In the genomic region with DNA sequence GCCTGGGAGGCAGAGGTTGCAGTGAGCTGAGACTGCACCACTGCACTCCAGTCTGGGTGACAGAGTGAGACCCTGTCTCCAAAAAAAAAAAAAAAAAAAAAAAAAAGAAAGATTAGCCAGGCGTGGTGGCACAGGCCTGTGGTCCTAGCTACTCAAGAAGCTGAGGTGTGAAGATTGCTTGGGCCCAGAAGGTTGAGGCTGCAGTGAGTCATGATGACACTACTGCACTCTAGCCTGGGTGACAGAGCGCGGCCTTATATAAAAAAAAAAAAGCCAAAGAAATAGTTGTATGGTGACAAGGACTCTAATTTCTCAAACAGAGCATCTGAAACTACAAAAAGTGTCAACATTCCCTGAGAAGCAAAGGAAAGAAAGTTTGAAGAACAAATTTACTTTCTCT, we compare ENCODE assay signal across 11 cellular contexts.
DNase-seq lines count a peak whose midpoint lies in the region; TF ChIP-seq lines count a peak whose summit lies in the region.
"Had no signal": no experiment of that assay in that cellular context is flagged by ENCODE, and none has a peak within 500 bp of the region (broad histone marks: within the 10 kb centered on the region; RNA-seq: fewer than 3 reads in every experiment).

No MANE protein-coding gene starts in this region.

- peak; percentile 38 for DNase-seq in stimulated activated naive CD4-positive, alpha-beta T cell treated with Interleukin-2 at 50 U/mL for 16 hours (lab: John Stamatoyannopoulos, UW)
- no peak for DNase-seq in stimulated activated naive CD4-positive, alpha-beta T cell (lab: John Stamatoyannopoulos, UW)
- DNase-seq in T-helper 9 cell: peak; percentile 30
- no peak for DNase-seq in epithelial cell of prostate (ENCODE audit: low read depth, low spot score)
- no peak for DNase-seq in OCI-M2 (lab: John Stamatoyannopoulos, UW; ENCODE audit: unreplicated experiment)
- DNase-seq in GF-D8 (lab: John Stamatoyannopoulos, UW): no peak
- no peak for DNase-seq in GM13977 (ENCODE audit: low spot score)
- no peak for DNase-seq in hypothalamus (lab: John Stamatoyannopoulos, UW)
- DNase-seq: NCI-H1048 had no signal

- TF ChIP-seq CTCF in GM13977 (IDR thresholded peaks at IDR 0.05; ENCODE audit: extremely low read depth, insufficient read depth, missing control alignments): no peak

- in situ Hi-C loops in GM13977 (cut with MboI; ENCODE audit: low pct_unique_long_range_greater_than_20kb, low sequenced_read_pairs, unreplicated experiment): no loop called here

- H3K27ac ChIP-seq in epithelial cell of prostate: peak overlapping the region; percentile 9
- H3K27ac ChIP-seq: C4-2B, parathyroid adenoma had no signal

Comparison
In these comparisons a context has a peak if more than half of its experiments do, and no peak if none do; other contexts are left out.
1. DNase-seq: peak in stimulated activated naive CD4-positive, alpha-beta T cell treated with Interleukin-2 at 50 U/mL for 16 hours (single experiment) and T-helper 9 cell (single experiment); none in stimulated activated naive CD4-positive, alpha-beta T cell (0 of 6), epithelial cell of prostate (single experiment), OCI-M2 (single experiment), GF-D8 (single experiment), GM13977 (single experiment) and hypothalamus (0 of 51).